In the genomic region with DNA sequence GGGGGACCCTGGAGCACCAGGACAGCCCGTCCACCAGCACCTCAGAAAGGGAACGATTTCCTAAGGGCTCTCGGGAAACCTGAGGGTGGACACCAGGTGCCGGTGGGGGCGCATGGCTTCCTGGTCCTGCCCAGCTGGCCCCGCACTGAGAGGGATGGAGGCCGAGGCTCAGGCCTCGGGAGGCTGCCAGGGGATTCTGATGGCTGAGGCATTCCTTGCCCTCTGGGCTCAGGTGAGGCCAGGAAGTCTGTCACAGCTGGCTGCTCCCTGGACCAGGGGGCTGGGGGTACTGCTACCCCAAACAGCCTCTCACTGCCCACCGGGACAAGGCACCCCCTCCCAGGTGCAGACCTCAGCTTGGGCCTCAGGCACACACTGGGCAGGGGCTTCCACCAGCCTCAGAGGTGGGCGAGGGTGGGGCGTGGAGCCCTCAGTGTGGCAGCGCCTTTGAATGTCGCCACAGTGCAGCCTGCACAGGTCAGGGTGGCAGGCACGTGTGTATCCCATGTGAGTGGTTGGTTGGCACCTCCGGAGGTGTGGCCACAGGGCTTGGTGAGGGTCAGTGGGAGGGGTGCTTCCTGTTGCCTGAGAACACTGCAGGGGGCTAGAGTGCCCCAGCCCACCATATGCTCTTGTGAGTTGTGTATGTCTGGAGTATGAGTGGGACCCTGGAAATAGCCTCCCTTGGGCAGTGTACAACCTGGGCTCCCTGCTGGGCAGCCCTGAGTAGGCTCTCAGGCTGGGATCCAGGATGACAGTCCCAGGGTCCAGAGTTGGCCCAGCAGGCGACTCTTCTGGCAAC, we compare ENCODE assay signal across 18 cellular contexts. TPM values are rescaled to one million over a fixed set of nuclear protein-coding genes. Genes with fewer than 3 reads are reported as not detected.
DNase-seq lines count a peak whose midpoint lies in the region; ATAC-seq, FAIRE-seq and TF ChIP-seq lines count a peak whose summit lies in the region.
"Had no signal": no experiment of that assay in that cellular context is flagged by ENCODE, and none has a peak within 500 bp of the region (broad histone marks: within the 10 kb centered on the region; RNA-seq: fewer than 3 reads in every experiment).

No MANE protein-coding gene starts in this region.

- H3K9me3 Mint-ChIP-seq in activated T-cell treated with anti-CD3 and anti-CD28 coated beads, Interleukin-2, amount 50 U/mL, for 72 hours, result no peaks in the 10 kb centered on the region
- H3K9me3 Mint-ChIP-seq in activated T-cell treated with anti-CD3 and anti-CD28 coated beads, Interleukin-2, amount 50 U/mL, for 4 hours, result no peaks in the 10 kb centered on the region
- H3K9me3 Mint-ChIP-seq: CD4-positive, CD25-positive, alpha-beta regulatory T cell; T-helper 1 cell treated with Interleukin-12 subunit alpha and Interleukin-12 subunit beta and Interleukin-4 antibody, amounts not matched to agents 30 μg/mL and 1 μg/mL, for 36 hours had no signal

- no peaks in the 10 kb centered on the region for H3K27me3 ChIP-seq in thyroid gland

- H3K4me1 ChIP-seq in kidney (ENCODE audit: control insufficient read depth in 1 of 2, insufficient read depth in 1 of 2, low read depth in 1 of 2, low read length in 2 of 2) (peaks cover 0 to 24% of the 10 kb centered on the region in 2 donors), thyroid gland (peaks cover 63 to 84% of the 10 kb centered on the region in 2 donors)

- no peak overlapping the region for H3K27ac Mint-ChIP-seq in activated T-cell treated with anti-CD3 and anti-CD28 coated beads, Interleukin-2, amount 50 U/mL, for 72 hours
- H3K27ac Mint-ChIP-seq: CD4-positive, CD25-positive, alpha-beta regulatory T cell; T-helper 1 cell treated with Interleukin-12 subunit alpha and Interleukin-12 subunit beta and Interleukin-4 antibody, amounts not matched to agents 30 μg/mL and 1 μg/mL, for 36 hours had no signal

- no peak for TF ChIP-seq POLR2A in thyroid gland (IDR thresholded peaks at IDR 0.05)

- H3K4me3 ChIP-seq in kidney (ENCODE audit: low read length in 2 of 2) (no peak overlapping the region), thyroid gland (replicated peaks in 1 of 3) (no peak overlapping the region)
- H3K4me3 ChIP-seq: GM12878, SK-N-MC had no signal

- no peaks in the 10 kb centered on the region for H3K36me3 Mint-ChIP-seq in activated T-cell treated with anti-CD3 and anti-CD28 coated beads, Interleukin-2, amount 50 U/mL, for 72 hours (ENCODE audit: insufficient read depth in 2 of 2)
- H3K36me3 Mint-ChIP-seq in activated T-cell treated with anti-CD3 and anti-CD28 coated beads, Interleukin-2, amount 50 U/mL, for 4 hours (ENCODE audit: insufficient read depth), result no peaks in the 10 kb centered on the region
- H3K36me3 Mint-ChIP-seq: CD4-positive, CD25-positive, alpha-beta regulatory T cell had no signal

- no peak overlapping the region for H3K27ac ChIP-seq in kidney (ENCODE audit: low read depth in 2 of 2, low read length in 2 of 2)
- H3K27ac ChIP-seq in thyroid gland, result peak overlapping the region; percentile 78 to 93 (median 88)
- H3K27ac ChIP-seq: 22Rv1, HL-60, SK-N-MC had no signal

- TF ChIP-seq CTCF in kidney (IDR thresholded peaks at IDR 0.05; ENCODE audit: borderline replicate concordance, extremely low read depth, insufficient read depth) (no peak), thyroid gland (IDR thresholded peaks at IDR 0.05) (no peak)

- H3K36me3 ChIP-seq in kidney (ENCODE audit: control insufficient read depth in 1 of 2, insufficient read depth in 2 of 2, low read length in 2 of 2) (no peaks in the 10 kb centered on the region), thyroid gland (no peaks in the 10 kb centered on the region)

- intact Hi-C loops in kidney (cut with DNase I) (no loop called here), thyroid gland (cut with DNase I) (no loop called here)

- no peak for FAIRE-seq in kidney (lab: Jason Lieb, UNC)
- FAIRE-seq: GM12878, GM18507 had no signal

- H3K9ac ChIP-seq in kidney (ENCODE audit: low read length in 2 of 2), result no peak overlapping the region

- no peak for ATAC-seq in activated T-cell treated with anti-CD3 and anti-CD28 coated beads, Interleukin-2, amount 50 U/mL, for 72 hours (replicated peaks in 1 of 2)
- ATAC-seq in activated T-cell treated with anti-CD3 and anti-CD28 coated beads, Interleukin-2, amount 50 U/mL, for 4 hours, result no peak
- ATAC-seq: GM12878, PC-3 had no signal

- H3K9me3 ChIP-seq in kidney (ENCODE audit: control insufficient read depth in 1 of 2, low read length in 2 of 2) (no peaks in the 10 kb centered on the region), thyroid gland (no peaks in the 10 kb centered on the region)

- DNase-seq in NCI-H1417 (lab: John Stamatoyannopoulos, UW), result peak in 2 of 3 experiments; percentile 33 to 70
- no peak for DNase-seq in NCI-H1417 treated with DMSO at 0.1 percent for 48 hours (lab: John Stamatoyannopoulos, UW)
- DNase-seq in NCI-H69 (lab: John Stamatoyannopoulos, UW), result peak; percentile 76
- DNase-seq in kidney, result peak; percentile 73
- DNase-seq in thyroid gland, result peak; percentile 59 to 63
- DNase-seq in activated T-cell treated with anti-CD3 and anti-CD28 coated beads, Interleukin-2, amount 50 U/mL, for 72 hours, result no peak
- no peak for DNase-seq in activated T-cell treated with anti-CD3 and anti-CD28 coated beads, Interleukin-2, amount 50 U/mL, for 4 hours
- no peak for DNase-seq in NCI-H510A (lab: John Stamatoyannopoulos, UW)
- DNase-seq: CD4-positive, CD25-positive, alpha-beta regulatory T cell; MM.1S; NCI-H524 treated with DMSO at 0.1 percent for 48 hours had no signal

- H3K27me3 Mint-ChIP-seq in activated T-cell treated with anti-CD3 and anti-CD28 coated beads, Interleukin-2, amount 50 U/mL, for 72 hours (ENCODE audit: low read depth), result no peaks in the 10 kb centered on the region
- peaks cover 19% of the 10 kb centered on the region for H3K27me3 Mint-ChIP-seq in activated T-cell treated with anti-CD3 and anti-CD28 coated beads, Interleukin-2, amount 50 U/mL, for 4 hours (ENCODE audit: low read depth)

- 51% methylated on average over 13 of the region's 16 CpGs; no CpG with 5 or more reads in 1 of the 2 donors for WGBS in thyroid gland, 2 donors

- no peaks in the 10 kb centered on the region for H3K4me1 Mint-ChIP-seq in activated T-cell treated with anti-CD3 and anti-CD28 coated beads, Interleukin-2, amount 50 U/mL, for 72 hours (ENCODE audit: low read depth)
- H3K4me1 Mint-ChIP-seq in activated T-cell treated with anti-CD3 and anti-CD28 coated beads, Interleukin-2, amount 50 U/mL, for 4 hours (ENCODE audit: low read depth), result peaks cover 4% of the 10 kb centered on the region

- no peak overlapping the region for H3K4me3 Mint-ChIP-seq in activated T-cell treated with anti-CD3 and anti-CD28 coated beads, Interleukin-2, amount 50 U/mL, for 72 hours
- no peak overlapping the region for H3K4me3 Mint-ChIP-seq in activated T-cell treated with anti-CD3 and anti-CD28 coated beads, Interleukin-2, amount 50 U/mL, for 4 hours
- H3K4me3 Mint-ChIP-seq: T-helper 1 cell treated with Interleukin-12 subunit alpha and Interleukin-12 subunit beta and Interleukin-4 antibody, amounts not matched to agents 30 μg/mL and 1 μg/mL, for 36 hours had no signal

RNA-seq across cellular contexts. Expression of gene FSCN2, which starts 3.9 kb away (rescaled TPM):
- total RNA-seq in kidney (3.8 TPM), thyroid gland (10 to 100 TPM in 3 of 4 donors, 1 to 10 TPM in 1; 9.7 to 20.7 (median 17.0) TPM)
- 0.26 TPM for polyA plus RNA-seq in kidney (ENCODE audit: insufficient read depth, low read depth, low replicate concordance)
- total RNA-seq in activated T-cell treated with anti-CD3 and anti-CD28 coated beads, Interleukin-2, amount 50 U/mL, for 72 hours, result 1 to 10 TPM in 1 of 2 donors, under 1 TPM in 1; 0.95 to 1.8 TPM
- under 1 TPM in 2 of 3 donors, not detected in 1; 0.33 to 0.58 TPM for total RNA-seq in activated T-cell treated with anti-CD3 and anti-CD28 coated beads, Interleukin-2, amount 50 U/mL, for 4 hours

RNA-seq across cellular contexts. Expression of gene ACTG1, which starts 11.7 kb away (rescaled TPM):
- total RNA-seq in kidney, result 2,632 TPM
- 1,350 TPM for polyA plus RNA-seq in kidney (ENCODE audit: insufficient read depth, low read depth, low replicate concordance)
- 1,000 to 10,000 TPM; 1,168 to 4,304 (median 2,945) TPM for total RNA-seq in thyroid gland
- 1,000 to 10,000 TPM; 3,862 to 3,966 TPM for total RNA-seq in activated T-cell treated with anti-CD3 and anti-CD28 coated beads, Interleukin-2, amount 50 U/mL, for 72 hours
- 1,000 to 10,000 TPM; 3,953 to 4,676 (median 4,016) TPM for total RNA-seq in activated T-cell treated with anti-CD3 and anti-CD28 coated beads, Interleukin-2, amount 50 U/mL, for 4 hours

RNA-seq across cellular contexts. Expression of gene FAAP100, which starts 27.9 kb away (rescaled TPM):
- 28.6 TPM for total RNA-seq in kidney
- polyA plus RNA-seq in kidney (ENCODE audit: insufficient read depth, low read depth, low replicate concordance), result 13.2 TPM
- 10 to 100 TPM; 24.1 to 35.2 (median 31.0) TPM for total RNA-seq in thyroid gland
- 10 to 100 TPM; 21.3 to 29.1 TPM for total RNA-seq in activated T-cell treated with anti-CD3 and anti-CD28 coated beads, Interleukin-2, amount 50 U/mL, for 72 hours
- total RNA-seq in activated T-cell treated with anti-CD3 and anti-CD28 coated beads, Interleukin-2, amount 50 U/mL, for 4 hours, result 10 to 100 TPM; 59.3 to 63.3 (median 61.6) TPM

Comparison
In these comparisons a context has a peak if more than half of its experiments do, and no peak if none do; other contexts are left out.
1. DNase-seq: peak in NCI-H1417 (2 of 3), NCI-H69 (single experiment), kidney (single experiment) and thyroid gland (2 of 2); none in NCI-H1417 treated with DMSO at 0.1 percent for 48 hours (single experiment), activated T-cell treated with anti-CD3 and anti-CD28 coated beads, Interleukin-2, amount 50 U/mL, for 72 hours (0 of 2), activated T-cell treated with anti-CD3 and anti-CD28 coated beads, Interleukin-2, amount 50 U/mL, for 4 hours (single experiment) and NCI-H510A (single experiment).
2. H3K27ac ChIP-seq: peak in thyroid gland (3 of 3); none in kidney (0 of 2).